In genomic region chr5:161022151-161022550, GRCh38 we compare ENCODE assay signal across 34 cellular contexts.
"Had no signal": no experiment of that assay in that cellular context is flagged by ENCODE, and none has a peak within 500 bp of the region (broad histone marks: within the 10 kb centered on the region; RNA-seq: fewer than 3 reads in every experiment).

No MANE protein-coding gene starts in this region.

- H3K9me3 ChIP-seq: adrenal gland, body of pancreas, breast epithelium had no signal

- H3K4me3 ChIP-seq: adrenal gland, body of pancreas, breast epithelium, PC-9 had no signal

- H3K4me2 ChIP-seq: PC-9 had no signal

- H2AFZ ChIP-seq: PC-9 had no signal

- DNase-seq: activated B cell treated with CpG ODN at 0.5 μM for 24 hours; activated CD4-positive, alpha-beta memory T cell treated with anti-CD3 and anti-CD28 coated beads for 36 hours; activated CD4-positive, alpha-beta T cell treated with anti-CD3 and anti-CD28 coated beads for 4 hours; activated CD4-positive, alpha-beta T cell treated with anti-CD3 and anti-CD28 coated beads, Interleukin-2, amount 50 U/mL, for 1 hour; activated CD4-positive, CD25-positive, alpha-beta regulatory T cell treated with anti-CD3 and anti-CD28 coated beads, Interleukin-2, amount 50 U/mL, for 72 hours; activated CD8-positive, alpha-beta memory T cell treated with anti-CD3 and anti-CD28 coated beads, Interleukin-2, amount 50 U/mL, for 4 hours; activated gamma-delta T cell treated with Interleukin-2 at 50 U/mL for 16 hours; activated naive CD4-positive, alpha-beta T cell treated with anti-CD3 and anti-CD28 coated beads for 36 hours; activated T-cell treated with anti-CD3 and anti-CD28 coated beads for 4 hours; activated T-cell treated with anti-CD3 and anti-CD28 coated beads, Interleukin-2, amount 50 U/mL, for 4 hours; adrenal gland; body of pancreas; NCI-H1105; NCI-H1417 treated with DMSO at 0.1 percent for 48 hours; NCI-H187 treated with DMSO at 0.1 percent for 48 hours; NCI-H2081; NCI-H2171 treated with DMSO at 0.1 percent for 48 hours; NCI-H2227 treated with DMSO at 0.1 percent for 48 hours; NCI-H446; NCI-H510A treated with DMSO at 0.1 percent for 48 hours; NCI-H69; NK-92 treated with Interleukin-12 subunit alpha and Interleukin-12 subunit beta, amount 100 ng/mL, for 24 hours; PC-9; Right ventricle myocardium superior; SW 1271; T-helper 1 cell; T-helper 2 cell; T-helper 9 cell had no signal

- ATAC-seq: activated naive CD4-positive, alpha-beta T cell treated with anti-CD3 and anti-CD28 coated beads, Interleukin-2, amount 50 U/mL, for 72 hours; activated T-cell treated with anti-CD3 and anti-CD28 coated beads, Interleukin-2, amount 50 U/mL, for 4 hours; body of pancreas had no signal

- H3K27ac ChIP-seq: adrenal gland, body of pancreas, breast epithelium, PC-9, RWPE1, VCaP had no signal

- FAIRE-seq: astrocyte, RCC 7860 had no signal

- H3K4me1 ChIP-seq: adrenal gland, body of pancreas, breast epithelium had no signal

- H3K27me3 ChIP-seq: adrenal gland, body of pancreas, breast epithelium had no signal

- H3K36me3 ChIP-seq: adrenal gland, breast epithelium had no signal
